In the genomic region with DNA sequence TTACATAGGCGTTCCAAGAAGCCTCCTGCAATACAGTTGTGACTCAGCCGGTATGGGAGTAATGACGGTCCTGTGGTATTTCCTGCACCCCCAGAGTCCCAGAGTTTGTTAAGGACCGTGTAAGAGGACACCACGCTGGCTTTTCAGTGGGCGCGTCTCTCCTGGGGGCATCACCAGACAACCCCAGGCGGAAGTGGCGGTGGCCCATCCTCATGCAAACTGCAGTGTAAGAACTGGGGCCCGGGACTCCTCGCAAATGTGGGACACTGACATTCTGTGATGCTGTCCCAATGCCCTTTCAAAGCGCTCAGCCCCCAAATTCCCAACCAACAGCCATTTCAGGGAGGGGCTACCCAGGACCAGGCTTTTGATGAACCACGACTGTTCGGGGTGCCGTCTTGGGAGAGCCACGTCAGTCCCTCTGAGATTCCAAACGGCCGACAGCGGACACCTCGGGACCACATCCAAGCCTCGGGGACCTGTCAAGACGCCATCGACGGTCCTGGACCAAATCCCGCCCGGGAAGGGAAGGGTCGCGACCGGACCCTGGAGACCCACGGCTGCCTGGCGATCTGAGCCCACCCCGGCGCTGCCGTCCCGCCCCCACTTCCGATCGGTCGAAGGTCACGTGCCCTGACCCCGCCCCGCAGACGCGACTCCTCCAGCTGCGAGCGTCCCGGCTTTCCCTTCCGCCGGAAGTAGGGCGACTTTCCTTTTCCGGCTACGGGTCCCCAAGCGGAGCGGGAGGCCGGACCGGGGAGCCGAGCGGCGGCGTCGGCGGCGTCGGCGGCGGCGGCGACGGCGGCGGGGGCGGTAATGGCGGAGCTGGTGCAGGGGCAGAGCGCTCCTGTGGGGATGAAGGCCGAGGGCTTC, we compare ENCODE assay signal across 8 cellular contexts. TPM values are rescaled to one million over a fixed set of nuclear protein-coding genes. Genes with fewer than 3 reads are reported as not detected.
A peak's percentile ranks its signal among the peaks of the same experiment; 100 is the strongest.
DNase-seq lines count a peak whose midpoint lies in the region; ATAC-seq and TF ChIP-seq lines count a peak whose summit lies in the region.

FUBP3 (plus strand) TSS at position 713 of the 873 bp plus-strand sequence; CDS start at position 817, 104 bp downstream.

- no peaks in the 10 kb centered on the region for H3K27me3 ChIP-seq in neural cell (ENCODE audit: insufficient read depth, low read depth, low read length)

- H3K4me1 Mint-ChIP-seq in stimulated activated naive CD8-positive, alpha-beta T cell treated with anti-CD3 and anti-CD28 coated beads, Interleukin-15, amount 100 ng/mL, for 72 hours = peaks cover 37% of the 10 kb centered on the region

- H3K4me3 Mint-ChIP-seq in stimulated activated naive CD8-positive, alpha-beta T cell treated with anti-CD3 and anti-CD28 coated beads, Interleukin-15, amount 100 ng/mL, for 72 hours = peak within 1 kb of the TSS; percentile 93 to 96

- TF ChIP-seq RAD21 in neural cell (conservative IDR thresholded peaks at IDR 0.05) = peak; percentile 62

- H4K20me1 ChIP-seq in neural cell (ENCODE audit: insufficient read depth) = no peaks in the 10 kb centered on the region

- H3K27ac ChIP-seq in neural cell (ENCODE audit: low read length) = peak within 1 kb of the TSS; percentile 73

- peak; percentile 97 for DNase-seq in Daoy (ENCODE audit: low read depth)
- DNase-seq in H4 (ENCODE audit: low spot score) = peak; percentile 89
- DNase-seq in M059J (ENCODE audit: low read depth) = peak; percentile 97
- DNase-seq in SHP77 (lab: John Stamatoyannopoulos, UW) = peak; percentile 86 to 94
- DNase-seq in activated effector memory CD4-positive, alpha-beta T cell treated with Interleukin-2 at 50 U/mL for 16 hours = peak; percentile 80
- DNase-seq in fibroblast of the aortic adventitia (ENCODE audit: low read depth) = peak; percentile 85
- DNase-seq in stimulated activated naive CD8-positive, alpha-beta T cell treated with anti-CD3 and anti-CD28 coated beads, Interleukin-15, amount 100 ng/mL, for 72 hours = peak; percentile 86 to 90

- H3K79me2 ChIP-seq in neural cell (replicated peaks; ENCODE audit: insufficient read depth, low read length) = peaks cover 31% of the 10 kb centered on the region

- H3K9ac ChIP-seq in neural cell (ENCODE audit: low read length) = peak within 1 kb of the TSS; percentile 91

- H3K9me3 ChIP-seq in neural cell (ENCODE audit: low read length) = no peaks in the 10 kb centered on the region

- no peak for TF ChIP-seq CTCF in fibroblast of the aortic adventitia (IDR thresholded peaks at IDR 0.05; ENCODE audit: insufficient read depth, low read length)
- TF ChIP-seq CTCF in neural cell (IDR thresholded peaks at IDR 0.05; ENCODE audit: poor library complexity, severe bottlenecking) = no peak

- peak within 1 kb of the TSS; percentile 94 for H2AFZ ChIP-seq in neural cell (ENCODE audit: low read depth, low read length)

- peak within 1 kb of the TSS; percentile 99 for H3K4me2 ChIP-seq in neural cell (ENCODE audit: low read length)

- H3K27me3 Mint-ChIP-seq in stimulated activated naive CD8-positive, alpha-beta T cell treated with anti-CD3 and anti-CD28 coated beads, Interleukin-15, amount 100 ng/mL, for 72 hours = no peaks in the 10 kb centered on the region

- H3K27ac Mint-ChIP-seq in stimulated activated naive CD8-positive, alpha-beta T cell treated with anti-CD3 and anti-CD28 coated beads, Interleukin-15, amount 100 ng/mL, for 72 hours = peak within 1 kb of the TSS; percentile 92 to 97

- H3K4me3 ChIP-seq in fibroblast of the aortic adventitia (ENCODE audit: low read depth, low read length) (peak within 1 kb of the TSS; percentile 94), neural cell (ENCODE audit: low read length) (peak within 1 kb of the TSS; percentile 97)

- H3F3A ChIP-seq in neural cell (ENCODE audit: insufficient read depth, low read length, poor library complexity, severe bottlenecking) = no peaks in the 10 kb centered on the region

- no peaks in the 10 kb centered on the region for H3K36me3 ChIP-seq in neural cell (ENCODE audit: insufficient read depth, low read length)

- peak; percentile 93 for ATAC-seq in stimulated activated naive CD8-positive, alpha-beta T cell treated with anti-CD3 and anti-CD28 coated beads, Interleukin-15, amount 100 ng/mL, for 72 hours

- no peaks in the 10 kb centered on the region for H3K9me2 ChIP-seq in neural cell (ENCODE audit: insufficient read depth, low read length)

- no peaks in the 10 kb centered on the region for H3K9me3 Mint-ChIP-seq in stimulated activated naive CD8-positive, alpha-beta T cell treated with anti-CD3 and anti-CD28 coated beads, Interleukin-15, amount 100 ng/mL, for 72 hours

- TF ChIP-seq EP300 in neural cell (conservative IDR thresholded peaks at IDR 0.05; ENCODE audit: poor library complexity, severe bottlenecking) = peak; percentile 55

TF ChIP-seq in neural cell, 6 proteins besides CTCF, POLR2A, EP300 and RAD21:
- no peak for TF ChIP-seq EZH2 (IDR thresholded peaks at IDR 0.05; ENCODE audit: borderline replicate concordance, insufficient read depth, low read length, poor library complexity, severe bottlenecking)
- TF ChIP-seq, protein P1, sequence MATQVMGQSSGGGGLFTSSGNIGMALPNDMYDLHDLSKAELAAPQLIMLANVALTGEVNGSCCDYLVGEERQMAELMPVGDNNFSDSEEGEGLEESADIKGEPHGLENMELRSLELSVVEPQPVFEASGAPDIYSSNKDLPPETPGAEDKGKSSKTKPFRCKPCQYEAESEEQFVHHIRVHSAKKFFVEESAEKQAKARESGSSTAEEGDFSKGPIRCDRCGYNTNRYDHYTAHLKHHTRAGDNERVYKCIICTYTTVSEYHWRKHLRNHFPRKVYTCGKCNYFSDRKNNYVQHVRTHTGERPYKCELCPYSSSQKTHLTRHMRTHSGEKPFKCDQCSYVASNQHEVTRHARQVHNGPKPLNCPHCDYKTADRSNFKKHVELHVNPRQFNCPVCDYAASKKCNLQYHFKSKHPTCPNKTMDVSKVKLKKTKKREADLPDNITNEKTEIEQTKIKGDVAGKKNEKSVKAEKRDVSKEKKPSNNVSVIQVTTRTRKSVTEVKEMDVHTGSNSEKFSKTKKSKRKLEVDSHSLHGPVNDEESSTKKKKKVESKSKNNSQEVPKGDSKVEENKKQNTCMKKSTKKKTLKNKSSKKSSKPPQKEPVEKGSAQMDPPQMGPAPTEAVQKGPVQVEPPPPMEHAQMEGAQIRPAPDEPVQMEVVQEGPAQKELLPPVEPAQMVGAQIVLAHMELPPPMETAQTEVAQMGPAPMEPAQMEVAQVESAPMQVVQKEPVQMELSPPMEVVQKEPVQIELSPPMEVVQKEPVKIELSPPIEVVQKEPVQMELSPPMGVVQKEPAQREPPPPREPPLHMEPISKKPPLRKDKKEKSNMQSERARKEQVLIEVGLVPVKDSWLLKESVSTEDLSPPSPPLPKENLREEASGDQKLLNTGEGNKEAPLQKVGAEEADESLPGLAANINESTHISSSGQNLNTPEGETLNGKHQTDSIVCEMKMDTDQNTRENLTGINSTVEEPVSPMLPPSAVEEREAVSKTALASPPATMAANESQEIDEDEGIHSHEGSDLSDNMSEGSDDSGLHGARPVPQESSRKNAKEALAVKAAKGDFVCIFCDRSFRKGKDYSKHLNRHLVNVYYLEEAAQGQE (IDR thresholded peaks at IDR 0.05; ENCODE audit: borderline replicate concordance) = peak; percentile 38
- TF ChIP-seq MXI1 (conservative IDR thresholded peaks at IDR 0.05; ENCODE audit: poor library complexity, severe bottlenecking) = peak; percentile 74
- peak; percentile 90 for TF ChIP-seq POLR2AphosphoS5 (IDR thresholded peaks at IDR 0.05)
- peak; percentile 49 for TF ChIP-seq SMC3 (conservative IDR thresholded peaks at IDR 0.05; ENCODE audit: poor library complexity)

RNA-seq across cellular contexts. Expression of gene FUBP3, which starts in this region (rescaled TPM):
- 61.5 and 80.6 TPM in 2 replicates for total RNA-seq in Daoy (2014; rRNA removed; shearing (Covaris generic))
- 30.7 and 36.0 TPM in 2 replicates for total RNA-seq in H4 (2014; rRNA removed; shearing (Covaris generic))
- total RNA-seq in M059J (2014; rRNA removed; shearing (Covaris generic)) = 32.5 and 49.2 TPM in 2 replicates
- 29.3 and 37.6 TPM in 2 replicates for total RNA-seq in fibroblast of the aortic adventitia (ENCODE audit: low replicate concordance)
- 59.3 and 70.5 TPM in 2 replicates for polyA plus RNA-seq in neural cell
- polyA minus RNA-seq in neural cell = 55.8 and 60.4 TPM in 2 replicates

Comparison
In these comparisons a context has a peak if more than half of its experiments do, and no peak if none do; other contexts are left out.
1. Peak in every context shown above with its lines: DNase-seq, ATAC-seq, H3K4me3 ChIP-seq and H3K27ac ChIP-seq.